Comparison of ENCODE assay signal across 14 cellular contexts in the genomic region with DNA sequence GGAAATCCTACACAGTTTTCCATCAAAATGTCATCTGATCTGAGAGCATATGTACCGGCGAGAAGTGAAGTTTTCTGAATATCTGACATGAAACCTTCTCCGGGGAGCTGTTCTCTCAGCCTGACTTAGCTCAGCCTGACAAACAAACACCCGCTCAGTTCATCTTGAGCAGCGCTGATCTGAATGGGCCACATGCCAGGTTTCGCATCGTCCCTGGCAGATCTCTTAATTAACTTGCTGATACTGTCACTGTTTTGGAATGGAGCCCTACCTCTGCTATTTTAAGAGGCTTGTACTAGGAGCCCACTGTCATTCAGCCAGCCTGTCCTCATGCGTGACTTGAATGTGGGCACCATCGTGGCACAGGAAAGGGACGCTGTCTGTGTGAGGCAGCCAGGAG.
DNase-seq lines count a peak whose midpoint lies in the region; ATAC-seq lines count a peak whose summit lies in the region.
"Had no signal": no experiment of that assay in that cellular context is flagged by ENCODE, and none has a peak within 500 bp of the region (broad histone marks: within the 10 kb centered on the region; RNA-seq: fewer than 3 reads in every experiment).

No MANE protein-coding gene starts in this region.

- ATAC-seq in left ventricle myocardium superior = peak; percentile 96
- ATAC-seq in HG03460 (IDR thresholded peaks at IDR 0.05; ENCODE audit: unreplicated experiment) = no peak
- ATAC-seq: stimulated activated naive B cell treated with anti-CD40 and anti-IgM and Interleukin-4, amounts not matched to agents 10 μg/mL and 1 μg/mL and 100 μg/mL, for 72 hours had no signal

- intact Hi-C loops in left ventricle myocardium superior (cut with micrococcal nuclease) = no loop called here

- DNase-seq in COLO829 (ENCODE audit: low spot score) (peak; percentile 61), NCI-H2029 (lab: John Stamatoyannopoulos, UW) (peak; percentile 47), SK-N-DZ (ENCODE audit: low spot score) (peak; percentile 29), left ventricle myocardium superior (peak; percentile 86), LoVo (ENCODE audit: low spot score) (no peak), H4 (ENCODE audit: low spot score) (no peak), kidney tubule cell (ENCODE audit: low spot score) (no peak)
- DNase-seq: activated B cell treated with CpG ODN at 0.5 μM for 24 hours; activated CD8-positive, alpha-beta memory T cell treated with anti-CD3 and anti-CD28 coated beads, Interleukin-2, amount 50 U/mL, for 48 hours; GOT3; NCI-H526 treated with DMSO at 0.1 percent for 48 hours; stimulated activated CD4-positive, alpha-beta T cell treated with anti-CD3 and anti-CD28 coated beads, Interleukin-2, amount 100 ng/mL, for 48 hours; stimulated activated naive B cell treated with anti-CD40 and anti-IgM and Interleukin-4, amounts not matched to agents 10 μg/mL and 1 μg/mL and 100 μg/mL, for 72 hours had no signal

Comparison
In these comparisons a context has a peak if more than half of its experiments do, and no peak if none do; other contexts are left out.
1. DNase-seq: peak in COLO829 (single experiment), NCI-H2029 (single experiment), SK-N-DZ (single experiment) and left ventricle myocardium superior (single experiment); none in LoVo (single experiment), H4 (single experiment) and kidney tubule cell (single experiment).